In genomic region chr17:15306406-15306970, GRCh38 we compare ENCODE assay signal across 20 cellular contexts. TPM values are rescaled to one million over a fixed set of nuclear protein-coding genes. Genes with fewer than 3 reads are reported as not detected.
A peak's percentile ranks its signal among the peaks of the same experiment; 100 is the strongest.
DNase-seq lines count a peak whose midpoint lies in the region; ATAC-seq and TF ChIP-seq lines count a peak whose summit lies in the region.
"Had no signal": no experiment of that assay in that cellular context is flagged by ENCODE, and none has a peak within 500 bp of the region (broad histone marks: within the 10 kb centered on the region; RNA-seq: fewer than 3 reads in every experiment).

No MANE protein-coding gene starts in this region.

- H3K4me1 Mint-ChIP-seq in osteocyte (ENCODE audit: unreplicated experiment), result peaks cover 40% of the 10 kb centered on the region

- TF ChIP-seq CTCF in AG04449 (IDR thresholded peaks at IDR 0.05; ENCODE audit: insufficient read depth, low read length, missing control alignments), result no peak
- TF ChIP-seq CTCF in fibroblast of mammary gland (conservative IDR thresholded peaks at IDR 0.05; ENCODE audit: control insufficient read depth, insufficient read depth, low read depth, low read length), result no peak
- TF ChIP-seq CTCF in osteocyte (IDR thresholded peaks at IDR 0.05), result no peak

- no peaks in the 10 kb centered on the region for H3K36me3 Mint-ChIP-seq in osteocyte (ENCODE audit: unreplicated experiment)
- H3K36me3 Mint-ChIP-seq: natural killer cell treated with Interleukin-12 subunit alpha and Interleukin-12 subunit beta and Interleukin-15 and Interleukin-18, amount 100 ng/mL, for 72 hours had no signal

- H3K4me3 ChIP-seq in AG04449 (ENCODE audit: low read depth, low read length), result peak overlapping the region; percentile 15; the same call in 1 of the 2 replicates
- H3K4me3 ChIP-seq in fibroblast of mammary gland (ENCODE audit: control insufficient read depth, low read depth, low read length), result no peak overlapping the region
- H3K4me3 ChIP-seq: Peyer's patch, upper lobe of left lung had no signal

- no peaks in the 10 kb centered on the region for H3K9me3 Mint-ChIP-seq in osteocyte (ENCODE audit: unreplicated experiment)
- H3K9me3 Mint-ChIP-seq: dendritic cell treated with granulocyte-macrophage colony-stimulating factor and Interleukin-4, amounts not matched to agents 40 ng/mL and 50 ng/mL, for 4 days; natural killer cell treated with Interleukin-12 subunit alpha and Interleukin-12 subunit beta and Interleukin-15 and Interleukin-18, amount 100 ng/mL, for 72 hours had no signal

- CTCF ChIA-PET in AG04449 (lab: Yijun Ruan, JAX), result interaction anchor here (0.8 kb wide), 1 partner anchor 9 kb away, joined by 3 read pairs; no protein-coding TSS in a partner anchor

- in situ Hi-C loops in SK-MEL-5 (cut with HindIII; ENCODE audit: low pct_unique_long_range_greater_than_20kb, low sequenced_read_pairs), result no loop called here

- H3K27ac Mint-ChIP-seq in osteocyte (ENCODE audit: unreplicated experiment), result peak overlapping the region; percentile 96
- H3K27ac Mint-ChIP-seq: activated CD8-positive, alpha-beta T cell treated with anti-CD3 and anti-CD28 coated beads, Interleukin-2, amount 10 ng/mL, durations not matched to agents 7 days and 5 days; dendritic cell treated with granulocyte-macrophage colony-stimulating factor and Interleukin-4, amounts not matched to agents 40 ng/mL and 50 ng/mL, for 4 days; natural killer cell treated with Interleukin-12 subunit alpha and Interleukin-12 subunit beta and Interleukin-15 and Interleukin-18, amount 100 ng/mL, for 72 hours had no signal

- POLR2A ChIA-PET in AG04449 (lab: Yijun Ruan, JAX), result no interaction called here

- peak overlapping the region; percentile 65 for H3K4me3 Mint-ChIP-seq in osteocyte (ENCODE audit: unreplicated experiment)
- H3K4me3 Mint-ChIP-seq: activated CD8-positive, alpha-beta T cell treated with anti-CD3 and anti-CD28 coated beads, Interleukin-2, amount 10 ng/mL, durations not matched to agents 7 days and 5 days; dendritic cell treated with granulocyte-macrophage colony-stimulating factor and Interleukin-4, amounts not matched to agents 40 ng/mL and 50 ng/mL, for 4 days; natural killer cell treated with Interleukin-12 subunit alpha and Interleukin-12 subunit beta and Interleukin-15 and Interleukin-18, amount 100 ng/mL, for 72 hours had no signal

- no peaks in the 10 kb centered on the region for H3K27me3 Mint-ChIP-seq in osteocyte (ENCODE audit: unreplicated experiment)

- ATAC-seq in GM21367 (IDR thresholded peaks at IDR 0.05; ENCODE audit: unreplicated experiment), result no peak
- ATAC-seq: activated CD8-positive, alpha-beta T cell treated with anti-CD3 and anti-CD28 coated beads, Interleukin-2, amount 10 ng/mL, durations not matched to agents 7 days and 5 days; esophagus mucosa; left lobe of liver; natural killer cell treated with Interleukin-12 subunit alpha and Interleukin-12 subunit beta and Interleukin-15 and Interleukin-18, amount 100 ng/mL, for 72 hours had no signal

- DNase-seq in AG04449 (ENCODE audit: low read depth, low spot score) (no peak), SK-MEL-5 (ENCODE audit: low read depth, low spot score) (peak; percentile 69), fibroblast of mammary gland (ENCODE audit: low read depth) (peak; percentile 14), osteocyte (ENCODE audit: extremely low spot score, unreplicated experiment) (no peak), NCI-H226 (no peak), DMS79 (lab: John Stamatoyannopoulos, UW) (no peak), NCI-H1436 treated with DMSO at 0.1 percent for 48 hours (lab: John Stamatoyannopoulos, UW) (no peak)
- DNase-seq: activated CD8-positive, alpha-beta T cell treated with anti-CD3 and anti-CD28 coated beads, Interleukin-2, amount 10 ng/mL, durations not matched to agents 7 days and 5 days; activated effector memory CD4-positive, alpha-beta T cell treated with Interleukin-2 at 50 U/mL for 16 hours; NCI-H2107; NCI-H82; Peyer's patch; retina; stimulated activated CD4-positive, alpha-beta T cell treated with anti-CD3 and anti-CD28 coated beads, Interleukin-4, amount 100 ng/mL, for 4 hours; upper lobe of left lung had no signal

RNA-seq across cellular contexts. Expression of gene TEKT3, which starts 34.9 kb away (rescaled TPM):
- total RNA-seq in SK-MEL-5 (2014; rRNA removed; shearing (Covaris generic)), result 0.56 TPM in 1 of 2 replicates, not detected in the other
- not detected in 2 replicates for polyA plus RNA-seq in SK-MEL-5 (2015; cell fraction: cytosol; rRNA removed)
- polyA plus RNA-seq in SK-MEL-5 (2015; cell fraction: nucleus; rRNA removed), result not detected in 2 replicates
- total RNA-seq in osteocyte, result not detected in 2 replicates
- total RNA-seq: activated CD8-positive, alpha-beta T cell treated with anti-CD3 and anti-CD28 coated beads, Interleukin-2, amount 10 ng/mL, durations not matched to agents 7 days and 5 days; esophagus mucosa; left lobe of liver had no signal

RNA-seq across cellular contexts. Expression of gene PMP22, which starts 41.4 kb away (rescaled TPM):
- total RNA-seq in SK-MEL-5 (2014; rRNA removed; shearing (Covaris generic)), result 53.5 and 54.9 TPM in 2 replicates
- 132 and 148 TPM in 2 replicates for polyA plus RNA-seq in SK-MEL-5 (2015; cell fraction: cytosol; rRNA removed)
- 23.5 and 32.1 TPM in 2 replicates for polyA plus RNA-seq in SK-MEL-5 (2015; cell fraction: nucleus; rRNA removed)
- 188 and 204 TPM in 2 replicates for total RNA-seq in osteocyte
- total RNA-seq: activated CD8-positive, alpha-beta T cell treated with anti-CD3 and anti-CD28 coated beads, Interleukin-2, amount 10 ng/mL, durations not matched to agents 7 days and 5 days had no signal

Comparison
In these comparisons a context has a peak if more than half of its experiments do, and no peak if none do; other contexts are left out.
1. DNase-seq: peak in SK-MEL-5 (single experiment) and fibroblast of mammary gland (single experiment); none in AG04449 (single experiment), osteocyte (single experiment), NCI-H226 (single experiment), DMS79 (single experiment) and NCI-H1436 treated with DMSO at 0.1 percent for 48 hours (single experiment).